Comparison of ENCODE assay signal across 1 cellular context in genomic region chr13:98842074-98842473, GRCh38.
TF ChIP-seq lines count a peak whose summit lies in the region.

No MANE protein-coding gene starts in this region.

TF ChIP-seq in HepG2, 621 proteins besides CTCF, POLR2A, EP300 and RAD21 (continued from another document and continues in another):
- TF ChIP-seq FOXO4 (CRISPR knock-in tag; conservative IDR thresholded peaks at IDR 0.05): no peak
- TF ChIP-seq RORA (CRISPR knock-in tag; IDR thresholded peaks at IDR 0.05): no peak
- no peak for TF ChIP-seq MED8 (CRISPR knock-in tag; IDR thresholded peaks at IDR 0.05; ENCODE audit: insufficient replicate concordance)
- no peak for TF ChIP-seq FOXA1 (IDR thresholded peaks at IDR 0.05)
- TF ChIP-seq FOXA1 (CRISPR knock-in tag; IDR thresholded peaks at IDR 0.05): peak; percentile 41; the same call in 1 of the 2 replicates
- TF ChIP-seq ZNF503 (CRISPR knock-in tag; IDR thresholded peaks at IDR 0.05): no peak
- no peak for TF ChIP-seq SSRP1 (CRISPR knock-in tag; IDR thresholded peaks at IDR 0.05)
- TF ChIP-seq ZNF350 (CRISPR knock-in tag; IDR thresholded peaks at IDR 0.05; ENCODE audit: borderline replicate concordance, low read depth): no peak
- TF ChIP-seq ZNF792 (CRISPR knock-in tag; IDR thresholded peaks at IDR 0.05): no peak
- TF ChIP-seq ZNF574 (CRISPR knock-in tag; IDR thresholded peaks at IDR 0.05): no peak
- no peak for TF ChIP-seq JUND (CRISPR knock-in tag; IDR thresholded peaks at IDR 0.05)
- no peak for TF ChIP-seq PLSCR1 (CRISPR knock-in tag; IDR thresholded peaks at IDR 0.05; ENCODE audit: borderline replicate concordance)
- TF ChIP-seq PHB2 (IDR thresholded peaks at IDR 0.05; ENCODE audit: partially characterized antibody): no peak
- TF ChIP-seq ZNF34 (CRISPR knock-in tag; IDR thresholded peaks at IDR 0.05; ENCODE audit: borderline replicate concordance): no peak
- no peak for TF ChIP-seq PAWR (CRISPR knock-in tag; IDR thresholded peaks at IDR 0.05; ENCODE audit: borderline replicate concordance)
- no peak for TF ChIP-seq SMYD3 (CRISPR knock-in tag; IDR thresholded peaks at IDR 0.05)
- no peak for TF ChIP-seq HIC2 (CRISPR knock-in tag; IDR thresholded peaks at IDR 0.05; ENCODE audit: low read depth)
- TF ChIP-seq MLX (CRISPR knock-in tag; IDR thresholded peaks at IDR 0.05): 0 out of 2 replicates have a peak, but pooled peaks have one; percentile 25
- no peak for TF ChIP-seq ZFP36L2 (CRISPR knock-in tag; IDR thresholded peaks at IDR 0.05)
- TF ChIP-seq ZNF605 (CRISPR knock-in tag; IDR thresholded peaks at IDR 0.05): no peak
- TF ChIP-seq ONECUT2 (CRISPR knock-in tag; IDR thresholded peaks at IDR 0.05): no peak
- no peak for TF ChIP-seq CBFB (CRISPR knock-in tag; IDR thresholded peaks at IDR 0.05)
- TF ChIP-seq BATF2 (CRISPR knock-in tag; IDR thresholded peaks at IDR 0.05): no peak
- TF ChIP-seq THAP8 (CRISPR knock-in tag; IDR thresholded peaks at IDR 0.05; ENCODE audit: borderline replicate concordance): no peak
- TF ChIP-seq PAXIP1 (CRISPR knock-in tag; conservative IDR thresholded peaks at IDR 0.05): no peak; the same call in 1 of the 2 replicates
- no peak for TF ChIP-seq ARID3A (IDR thresholded peaks at IDR 0.05; ENCODE audit: low read depth, low read length)
- TF ChIP-seq ZBTB10 (CRISPR knock-in tag; IDR thresholded peaks at IDR 0.05; ENCODE audit: borderline replicate concordance): no peak
- TF ChIP-seq STAT5B (CRISPR knock-in tag; IDR thresholded peaks at IDR 0.05): no peak
- no peak for TF ChIP-seq ZNF816 (CRISPR knock-in tag; IDR thresholded peaks at IDR 0.05; ENCODE audit: borderline replicate concordance)
- no peak for TF ChIP-seq GFI1 (CRISPR knock-in tag; IDR thresholded peaks at IDR 0.05; ENCODE audit: borderline replicate concordance)
- TF ChIP-seq NFYC (CRISPR knock-in tag; IDR thresholded peaks at IDR 0.05): no peak
- TF ChIP-seq POLR2G (IDR thresholded peaks at IDR 0.05; ENCODE audit: low read depth, low read length): no peak
- TF ChIP-seq ELF4 (CRISPR knock-in tag; IDR thresholded peaks at IDR 0.05; ENCODE audit: borderline replicate concordance): no peak
- no peak for TF ChIP-seq HES4 (CRISPR knock-in tag; IDR thresholded peaks at IDR 0.05; ENCODE audit: borderline replicate concordance)
- TF ChIP-seq ZNF446 (CRISPR knock-in tag; IDR thresholded peaks at IDR 0.05): no peak
- no peak for TF ChIP-seq NFE2L2 (IDR thresholded peaks at IDR 0.05; ENCODE audit: low read length)
- no peak for TF ChIP-seq ZNF143 (CRISPR knock-in tag; IDR thresholded peaks at IDR 0.05)
- TF ChIP-seq ZNF652 (CRISPR knock-in tag; IDR thresholded peaks at IDR 0.05; ENCODE audit: borderline replicate concordance, low read depth): peak; percentile 63; the same call in 1 of the 2 replicates
- no peak for TF ChIP-seq KDM2A (CRISPR knock-in tag; IDR thresholded peaks at IDR 0.05; ENCODE audit: borderline replicate concordance, low read depth)
- TF ChIP-seq KAT8 (CRISPR knock-in tag; IDR thresholded peaks at IDR 0.05): no peak
- no peak for TF ChIP-seq TBP (CRISPR knock-in tag; IDR thresholded peaks at IDR 0.05)
- TF ChIP-seq ZBTB7B (CRISPR knock-in tag; IDR thresholded peaks at IDR 0.05): no peak
- 0 out of 2 replicates have a peak, but pooled peaks have one; percentile 18 for TF ChIP-seq ZFX (CRISPR knock-in tag; IDR thresholded peaks at IDR 0.05; ENCODE audit: low read depth)
- no peak for TF ChIP-seq ZMYM2 (CRISPR knock-in tag; IDR thresholded peaks at IDR 0.05)
- TF ChIP-seq CBX1 (IDR thresholded peaks at IDR 0.05; ENCODE audit: low read depth): no peak
- TF ChIP-seq ZNF234 (CRISPR knock-in tag; conservative IDR thresholded peaks at IDR 0.05): no peak
- TF ChIP-seq GTF2F1 (IDR thresholded peaks at IDR 0.05; ENCODE audit: low read length): no peak
- no peak for TF ChIP-seq ZNF878 (CRISPR knock-in tag; IDR thresholded peaks at IDR 0.05)
- TF ChIP-seq MXI1 (IDR thresholded peaks at IDR 0.05; ENCODE audit: borderline replicate concordance, low read depth, low read length): peak; percentile 18; the same call in 1 of the 3 replicates
